In genomic region chr1:55215194-55216021, GRCh38 we compare ENCODE assay signal across 1 cellular context.
TF ChIP-seq lines count a peak whose summit lies in the region.

A gene with protein sequence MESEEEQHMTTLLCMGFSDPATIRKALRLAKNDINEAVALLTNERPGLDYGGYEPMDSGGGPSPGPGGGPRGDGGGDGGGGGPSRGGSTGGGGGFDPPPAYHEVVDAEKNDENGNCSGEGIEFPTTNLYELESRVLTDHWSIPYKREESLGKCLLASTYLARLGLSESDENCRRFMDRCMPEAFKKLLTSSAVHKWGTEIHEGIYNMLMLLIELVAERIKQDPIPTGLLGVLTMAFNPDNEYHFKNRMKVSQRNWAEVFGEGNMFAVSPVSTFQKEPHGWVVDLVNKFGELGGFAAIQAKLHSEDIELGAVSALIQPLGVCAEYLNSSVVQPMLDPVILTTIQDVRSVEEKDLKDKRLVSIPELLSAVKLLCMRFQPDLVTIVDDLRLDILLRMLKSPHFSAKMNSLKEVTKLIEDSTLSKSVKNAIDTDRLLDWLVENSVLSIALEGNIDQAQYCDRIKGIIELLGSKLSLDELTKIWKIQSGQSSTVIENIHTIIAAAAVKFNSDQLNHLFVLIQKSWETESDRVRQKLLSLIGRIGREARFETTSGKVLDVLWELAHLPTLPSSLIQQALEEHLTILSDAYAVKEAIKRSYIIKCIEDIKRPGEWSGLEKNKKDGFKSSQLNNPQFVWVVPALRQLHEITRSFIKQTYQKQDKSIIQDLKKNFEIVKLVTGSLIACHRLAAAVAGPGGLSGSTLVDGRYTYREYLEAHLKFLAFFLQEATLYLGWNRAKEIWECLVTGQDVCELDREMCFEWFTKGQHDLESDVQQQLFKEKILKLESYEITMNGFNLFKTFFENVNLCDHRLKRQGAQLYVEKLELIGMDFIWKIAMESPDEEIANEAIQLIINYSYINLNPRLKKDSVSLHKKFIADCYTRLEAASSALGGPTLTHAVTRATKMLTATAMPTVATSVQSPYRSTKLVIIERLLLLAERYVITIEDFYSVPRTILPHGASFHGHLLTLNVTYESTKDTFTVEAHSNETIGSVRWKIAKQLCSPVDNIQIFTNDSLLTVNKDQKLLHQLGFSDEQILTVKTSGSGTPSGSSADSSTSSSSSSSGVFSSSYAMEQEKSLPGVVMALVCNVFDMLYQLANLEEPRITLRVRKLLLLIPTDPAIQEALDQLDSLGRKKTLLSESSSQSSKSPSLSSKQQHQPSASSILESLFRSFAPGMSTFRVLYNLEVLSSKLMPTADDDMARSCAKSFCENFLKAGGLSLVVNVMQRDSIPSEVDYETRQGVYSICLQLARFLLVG (N-terminal part only) (minus strand): TSS chr1:55215364. CDS start chr1:55215113, 251 bp downstream.

TF ChIP-seq in GM12878, 131 proteins besides CTCF, POLR2A, EP300 and RAD21 (continued from another document and continues in another):
- 0 out of 2 replicates have a peak, but pooled peaks have one; percentile 48 for TF ChIP-seq NFXL1 (IDR thresholded peaks at IDR 0.05; ENCODE audit: borderline replicate concordance)
- peak; percentile 95 to 98 for TF ChIP-seq BHLHE40 (IDR thresholded peaks at IDR 0.05; ENCODE audit: borderline replicate concordance in 1 of 2, low read depth in 2 of 2, low read length in 1 of 2)
- TF ChIP-seq SIX5 (IDR thresholded peaks at IDR 0.05; ENCODE audit: low read depth, low read length, severe bottlenecking): no peak
- peak; percentile 51; the same call in 1 of the 3 replicates for TF ChIP-seq POU2F2 (IDR thresholded peaks at IDR 0.05; ENCODE audit: borderline replicate concordance, low read depth, low read length)
- 0 out of 2 replicates have a peak, but pooled peaks have one; percentile 58 for TF ChIP-seq ELK1 (IDR thresholded peaks at IDR 0.05; ENCODE audit: low read depth, low read length)
- TF ChIP-seq IKZF1 (conservative IDR thresholded peaks at IDR 0.05): peak; percentile 72
- TF ChIP-seq ZSCAN29 (IDR thresholded peaks at IDR 0.05): 0 out of 2 replicates have a peak, but pooled peaks have one; percentile 4
- no peak for TF ChIP-seq TBL1XR1 (IDR thresholded peaks at IDR 0.05; ENCODE audit: low read depth, low read length)
- 0 out of 2 replicates have a peak, but pooled peaks have one; percentile 26 for TF ChIP-seq MXI1 (IDR thresholded peaks at IDR 0.05; ENCODE audit: low read depth, low read length)
- 0 out of 2 replicates have a peak, but pooled peaks have one; percentile 31 for TF ChIP-seq NR2C1 (IDR thresholded peaks at IDR 0.05)
- peak; percentile 81 for TF ChIP-seq NKRF (conservative IDR thresholded peaks at IDR 0.05)
- TF ChIP-seq RELA (IDR thresholded peaks at IDR 0.05; ENCODE audit: borderline replicate concordance, partially characterized antibody): peak; percentile 8
- 0 out of 2 replicates have a peak, but pooled peaks have one; percentile 5 for TF ChIP-seq TCF12 (IDR thresholded peaks at IDR 0.05; ENCODE audit: low read depth, low read length)
- 0 out of 2 replicates have a peak, but pooled peaks have one; percentile 26 for TF ChIP-seq CHD2 (IDR thresholded peaks at IDR 0.05; ENCODE audit: borderline replicate concordance, low read depth, low read length)
- peak; percentile 64 for TF ChIP-seq POLR2AphosphoS5 (IDR thresholded peaks at IDR 0.05; ENCODE audit: low read length)
- TF ChIP-seq JUND (IDR thresholded peaks at IDR 0.05; ENCODE audit: low read depth, low read length): no peak
- TF ChIP-seq, protein P1, sequence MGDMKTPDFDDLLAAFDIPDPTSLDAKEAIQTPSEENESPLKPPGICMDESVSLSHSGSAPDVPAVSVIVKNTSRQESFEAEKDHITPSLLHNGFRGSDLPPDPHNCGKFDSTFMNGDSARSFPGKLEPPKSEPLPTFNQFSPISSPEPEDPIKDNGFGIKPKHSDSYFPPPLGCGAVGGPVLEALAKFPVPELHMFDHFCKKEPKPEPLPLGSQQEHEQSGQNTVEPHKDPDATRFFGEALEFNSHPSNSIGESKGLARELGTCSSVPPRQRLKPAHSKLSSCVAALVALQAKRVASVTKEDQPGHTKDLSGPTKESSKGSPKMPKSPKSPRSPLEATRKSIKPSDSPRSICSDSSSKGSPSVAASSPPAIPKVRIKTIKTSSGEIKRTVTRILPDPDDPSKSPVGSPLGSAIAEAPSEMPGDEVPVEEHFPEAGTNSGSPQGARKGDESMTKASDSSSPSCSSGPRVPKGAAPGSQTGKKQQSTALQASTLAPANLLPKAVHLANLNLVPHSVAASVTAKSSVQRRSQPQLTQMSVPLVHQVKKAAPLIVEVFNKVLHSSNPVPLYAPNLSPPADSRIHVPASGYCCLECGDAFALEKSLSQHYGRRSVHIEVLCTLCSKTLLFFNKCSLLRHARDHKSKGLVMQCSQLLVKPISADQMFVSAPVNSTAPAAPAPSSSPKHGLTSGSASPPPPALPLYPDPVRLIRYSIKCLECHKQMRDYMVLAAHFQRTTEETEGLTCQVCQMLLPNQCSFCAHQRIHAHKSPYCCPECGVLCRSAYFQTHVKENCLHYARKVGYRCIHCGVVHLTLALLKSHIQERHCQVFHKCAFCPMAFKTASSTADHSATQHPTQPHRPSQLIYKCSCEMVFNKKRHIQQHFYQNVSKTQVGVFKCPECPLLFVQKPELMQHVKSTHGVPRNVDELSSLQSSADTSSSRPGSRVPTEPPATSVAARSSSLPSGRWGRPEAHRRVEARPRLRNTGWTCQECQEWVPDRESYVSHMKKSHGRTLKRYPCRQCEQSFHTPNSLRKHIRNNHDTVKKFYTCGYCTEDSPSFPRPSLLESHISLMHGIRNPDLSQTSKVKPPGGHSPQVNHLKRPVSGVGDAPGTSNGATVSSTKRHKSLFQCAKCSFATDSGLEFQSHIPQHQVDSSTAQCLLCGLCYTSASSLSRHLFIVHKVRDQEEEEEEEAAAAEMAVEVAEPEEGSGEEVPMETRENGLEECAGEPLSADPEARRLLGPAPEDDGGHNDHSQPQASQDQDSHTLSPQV (IDR thresholded peaks at IDR 0.05): 0 out of 2 replicates have a peak, but pooled peaks have one; percentile 26
- 0 out of 2 replicates have a peak, but pooled peaks have one; percentile 53 for TF ChIP-seq HDGF (IDR thresholded peaks at IDR 0.05)
- no peak for TF ChIP-seq SP1 (IDR thresholded peaks at IDR 0.05; ENCODE audit: low read depth, low read length)
- TF ChIP-seq MTA2 (IDR thresholded peaks at IDR 0.05; ENCODE audit: low read depth): 0 out of 2 replicates have a peak, but pooled peaks have one; percentile 8
- TF ChIP-seq, protein P2, sequence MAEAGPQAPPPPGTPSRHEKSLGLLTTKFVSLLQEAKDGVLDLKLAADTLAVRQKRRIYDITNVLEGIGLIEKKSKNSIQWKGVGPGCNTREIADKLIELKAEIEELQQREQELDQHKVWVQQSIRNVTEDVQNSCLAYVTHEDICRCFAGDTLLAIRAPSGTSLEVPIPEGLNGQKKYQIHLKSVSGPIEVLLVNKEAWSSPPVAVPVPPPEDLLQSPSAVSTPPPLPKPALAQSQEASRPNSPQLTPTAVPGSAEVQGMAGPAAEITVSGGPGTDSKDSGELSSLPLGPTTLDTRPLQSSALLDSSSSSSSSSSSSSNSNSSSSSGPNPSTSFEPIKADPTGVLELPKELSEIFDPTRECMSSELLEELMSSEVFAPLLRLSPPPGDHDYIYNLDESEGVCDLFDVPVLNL (IDR thresholded peaks at IDR 0.05; ENCODE audit: low read depth, low read length): peak; percentile 26; the same call in 1 of the 2 replicates
- peak; percentile 55 for TF ChIP-seq BACH1 (IDR thresholded peaks at IDR 0.05; ENCODE audit: borderline replicate concordance)
- no peak for TF ChIP-seq FOXM1 (IDR thresholded peaks at IDR 0.05; ENCODE audit: low read depth, low read length)
- peak; percentile 44; the same call in 1 of the 2 replicates for TF ChIP-seq NBN (IDR thresholded peaks at IDR 0.05)
- 0 out of 2 replicates have a peak, but pooled peaks have one; percentile 54 for TF ChIP-seq STAT1 (conservative IDR thresholded peaks at IDR 0.05)
- peak; percentile 54; the same call in 1 of the 2 replicates for TF ChIP-seq SMAD5 (IDR thresholded peaks at IDR 0.05; ENCODE audit: low read depth)
- peak; percentile 83 for TF ChIP-seq DPF2 (IDR thresholded peaks at IDR 0.05)
- TF ChIP-seq EED (IDR thresholded peaks at IDR 0.05; ENCODE audit: low read depth): peak; percentile 84
- peak in 1 of 2 experiments; percentile 65; a peak in 2 of 3 replicates for TF ChIP-seq EGR1 (IDR thresholded peaks at IDR 0.05; ENCODE audit: borderline replicate concordance in 1 of 2, low read depth in 2 of 2, low read length in 2 of 2)
- peak; percentile 95 for TF ChIP-seq LARP7 (IDR thresholded peaks at IDR 0.05)
- TF ChIP-seq SIN3A (IDR thresholded peaks at IDR 0.05; ENCODE audit: low read depth, low read length): no peak
- peak; percentile 79 to 84 for TF ChIP-seq IKZF2 (IDR thresholded peaks at IDR 0.05)
- TF ChIP-seq ZBED1 (IDR thresholded peaks at IDR 0.05; ENCODE audit: borderline replicate concordance): peak; percentile 16; the same call in 1 of the 2 replicates
- no peak for TF ChIP-seq ZNF274 (IDR thresholded peaks at IDR 0.05; ENCODE audit: insufficient read depth, insufficient read length)
- TF ChIP-seq GATAD2B (conservative IDR thresholded peaks at IDR 0.05; ENCODE audit: low read depth): peak; percentile 92
- peak; percentile 57; the same call in 1 of the 2 replicates for TF ChIP-seq RELB (IDR thresholded peaks at IDR 0.05; ENCODE audit: low read depth)
- no peak for TF ChIP-seq NRF1 (conservative IDR thresholded peaks at IDR 0.05; ENCODE audit: low read depth, low read length)
- no peak for TF ChIP-seq HDAC6 (IDR thresholded peaks at IDR 0.05; ENCODE audit: unreplicated experiment)
- peak; percentile 83; the same call in 1 of the 2 replicates for TF ChIP-seq ZNF207 (IDR thresholded peaks at IDR 0.05; ENCODE audit: borderline replicate concordance)
- TF ChIP-seq RUNX3 (IDR thresholded peaks at IDR 0.05; ENCODE audit: low read length): peak; percentile 42
- peak; percentile 57 for TF ChIP-seq MEF2B (IDR thresholded peaks at IDR 0.05; ENCODE audit: partially characterized antibody, poor library complexity, severe bottlenecking)
- peak; percentile 85; the same call in 1 of the 2 replicates for TF ChIP-seq TAF1 (IDR thresholded peaks at IDR 0.05; ENCODE audit: borderline replicate concordance, low read depth, low read length)
- TF ChIP-seq TCF3 (IDR thresholded peaks at IDR 0.05; ENCODE audit: borderline replicate concordance, insufficient read depth, low read depth, low read length): peak; percentile 75; the same call in 1 of the 2 replicates
- TF ChIP-seq, protein P3, sequence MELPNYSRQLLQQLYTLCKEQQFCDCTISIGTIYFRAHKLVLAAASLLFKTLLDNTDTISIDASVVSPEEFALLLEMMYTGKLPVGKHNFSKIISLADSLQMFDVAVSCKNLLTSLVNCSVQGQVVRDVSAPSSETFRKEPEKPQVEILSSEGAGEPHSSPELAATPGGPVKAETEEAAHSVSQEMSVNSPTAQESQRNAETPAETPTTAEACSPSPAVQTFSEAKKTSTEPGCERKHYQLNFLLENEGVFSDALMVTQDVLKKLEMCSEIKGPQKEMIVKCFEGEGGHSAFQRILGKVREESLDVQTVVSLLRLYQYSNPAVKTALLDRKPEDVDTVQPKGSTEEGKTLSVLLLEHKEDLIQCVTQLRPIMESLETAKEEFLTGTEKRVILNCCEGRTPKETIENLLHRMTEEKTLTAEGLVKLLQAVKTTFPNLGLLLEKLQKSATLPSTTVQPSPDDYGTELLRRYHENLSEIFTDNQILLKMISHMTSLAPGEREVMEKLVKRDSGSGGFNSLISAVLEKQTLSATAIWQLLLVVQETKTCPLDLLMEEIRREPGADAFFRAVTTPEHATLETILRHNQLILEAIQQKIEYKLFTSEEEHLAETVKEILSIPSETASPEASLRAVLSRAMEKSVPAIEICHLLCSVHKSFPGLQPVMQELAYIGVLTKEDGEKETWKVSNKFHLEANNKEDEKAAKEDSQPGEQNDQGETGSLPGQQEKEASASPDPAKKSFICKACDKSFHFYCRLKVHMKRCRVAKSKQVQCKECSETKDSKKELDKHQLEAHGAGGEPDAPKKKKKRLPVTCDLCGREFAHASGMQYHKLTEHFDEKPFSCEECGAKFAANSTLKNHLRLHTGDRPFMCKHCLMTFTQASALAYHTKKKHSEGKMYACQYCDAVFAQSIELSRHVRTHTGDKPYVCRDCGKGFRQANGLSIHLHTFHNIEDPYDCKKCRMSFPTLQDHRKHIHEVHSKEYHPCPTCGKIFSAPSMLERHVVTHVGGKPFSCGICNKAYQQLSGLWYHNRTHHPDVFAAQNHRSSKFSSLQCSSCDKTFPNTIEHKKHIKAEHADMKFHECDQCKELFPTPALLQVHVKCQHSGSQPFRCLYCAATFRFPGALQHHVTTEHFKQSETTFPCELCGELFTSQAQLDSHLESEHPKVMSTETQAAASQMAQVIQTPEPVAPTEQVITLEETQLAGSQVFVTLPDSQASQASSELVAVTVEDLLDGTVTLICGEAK (IDR thresholded peaks at IDR 0.05; ENCODE audit: borderline replicate concordance): no peak
- peak; percentile 86 for TF ChIP-seq PML (IDR thresholded peaks at IDR 0.05; ENCODE audit: low read length)
- TF ChIP-seq BCL11A (IDR thresholded peaks at IDR 0.05; ENCODE audit: low read depth, low read length): no peak
